1 cellular context compared by ENCODE assay signal in the genomic region with DNA sequence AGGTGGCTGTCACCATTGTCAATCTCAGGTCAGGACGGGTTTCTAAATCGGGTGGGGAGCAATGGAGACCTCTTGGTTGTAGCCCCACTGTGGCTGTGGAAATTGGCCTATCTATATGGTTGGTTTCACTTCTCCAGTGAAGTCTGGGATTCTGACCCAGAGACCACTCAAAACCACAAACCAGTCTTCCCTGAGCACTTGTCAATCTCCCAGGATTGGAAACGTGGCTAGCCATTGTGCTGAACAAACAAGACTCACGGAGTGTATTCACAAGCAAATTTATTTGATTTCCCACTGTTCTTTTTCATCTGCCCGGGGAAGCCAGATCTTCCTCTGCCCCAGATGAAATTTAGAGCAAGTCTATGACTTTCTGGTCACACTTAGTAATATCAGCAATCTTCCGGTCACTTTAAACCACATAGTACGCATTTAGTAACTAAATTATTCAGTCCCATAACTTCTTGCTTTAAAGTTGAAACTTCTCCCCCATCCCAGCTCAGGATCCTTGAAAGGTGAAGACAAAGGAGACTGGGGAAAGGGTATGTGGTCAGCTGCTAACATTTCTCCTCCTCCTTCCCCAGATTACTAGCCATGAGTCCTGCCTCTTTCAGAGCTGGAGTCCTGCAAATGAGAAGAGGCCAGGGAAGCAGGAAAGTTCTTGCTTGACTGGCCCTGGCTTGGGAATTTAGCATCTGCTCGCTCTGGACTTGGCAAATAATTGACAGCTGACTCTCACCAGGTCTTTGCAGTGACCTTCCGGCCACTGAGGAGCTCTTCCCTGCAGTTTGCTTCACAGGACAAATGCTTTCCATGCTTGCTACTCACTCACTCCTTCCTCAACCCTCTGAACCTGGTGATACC.
TF ChIP-seq lines count a peak whose summit lies in the region.

No MANE protein-coding gene starts in this region.

TF ChIP-seq in WTC11, 78 proteins besides CTCF, POLR2A, EP300 and RAD21 (continued from another document):
- TF ChIP-seq, protein P1, sequence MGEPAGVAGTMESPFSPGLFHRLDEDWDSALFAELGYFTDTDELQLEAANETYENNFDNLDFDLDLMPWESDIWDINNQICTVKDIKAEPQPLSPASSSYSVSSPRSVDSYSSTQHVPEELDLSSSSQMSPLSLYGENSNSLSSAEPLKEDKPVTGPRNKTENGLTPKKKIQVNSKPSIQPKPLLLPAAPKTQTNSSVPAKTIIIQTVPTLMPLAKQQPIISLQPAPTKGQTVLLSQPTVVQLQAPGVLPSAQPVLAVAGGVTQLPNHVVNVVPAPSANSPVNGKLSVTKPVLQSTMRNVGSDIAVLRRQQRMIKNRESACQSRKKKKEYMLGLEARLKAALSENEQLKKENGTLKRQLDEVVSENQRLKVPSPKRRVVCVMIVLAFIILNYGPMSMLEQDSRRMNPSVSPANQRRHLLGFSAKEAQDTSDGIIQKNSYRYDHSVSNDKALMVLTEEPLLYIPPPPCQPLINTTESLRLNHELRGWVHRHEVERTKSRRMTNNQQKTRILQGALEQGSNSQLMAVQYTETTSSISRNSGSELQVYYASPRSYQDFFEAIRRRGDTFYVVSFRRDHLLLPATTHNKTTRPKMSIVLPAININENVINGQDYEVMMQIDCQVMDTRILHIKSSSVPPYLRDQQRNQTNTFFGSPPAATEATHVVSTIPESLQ (CRISPR knock-in tag; IDR thresholded peaks at IDR 0.05) = no peak
- TF ChIP-seq, protein P2, sequence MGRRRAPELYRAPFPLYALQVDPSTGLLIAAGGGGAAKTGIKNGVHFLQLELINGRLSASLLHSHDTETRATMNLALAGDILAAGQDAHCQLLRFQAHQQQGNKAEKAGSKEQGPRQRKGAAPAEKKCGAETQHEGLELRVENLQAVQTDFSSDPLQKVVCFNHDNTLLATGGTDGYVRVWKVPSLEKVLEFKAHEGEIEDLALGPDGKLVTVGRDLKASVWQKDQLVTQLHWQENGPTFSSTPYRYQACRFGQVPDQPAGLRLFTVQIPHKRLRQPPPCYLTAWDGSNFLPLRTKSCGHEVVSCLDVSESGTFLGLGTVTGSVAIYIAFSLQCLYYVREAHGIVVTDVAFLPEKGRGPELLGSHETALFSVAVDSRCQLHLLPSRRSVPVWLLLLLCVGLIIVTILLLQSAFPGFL (CRISPR knock-in tag; IDR thresholded peaks at IDR 0.05; ENCODE audit: borderline replicate concordance) = no peak
- TF ChIP-seq, protein P3, sequence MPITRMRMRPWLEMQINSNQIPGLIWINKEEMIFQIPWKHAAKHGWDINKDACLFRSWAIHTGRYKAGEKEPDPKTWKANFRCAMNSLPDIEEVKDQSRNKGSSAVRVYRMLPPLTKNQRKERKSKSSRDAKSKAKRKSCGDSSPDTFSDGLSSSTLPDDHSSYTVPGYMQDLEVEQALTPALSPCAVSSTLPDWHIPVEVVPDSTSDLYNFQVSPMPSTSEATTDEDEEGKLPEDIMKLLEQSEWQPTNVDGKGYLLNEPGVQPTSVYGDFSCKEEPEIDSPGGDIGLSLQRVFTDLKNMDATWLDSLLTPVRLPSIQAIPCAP (CRISPR knock-in tag; IDR thresholded peaks at IDR 0.05) = no peak
- TF ChIP-seq, protein P4, sequence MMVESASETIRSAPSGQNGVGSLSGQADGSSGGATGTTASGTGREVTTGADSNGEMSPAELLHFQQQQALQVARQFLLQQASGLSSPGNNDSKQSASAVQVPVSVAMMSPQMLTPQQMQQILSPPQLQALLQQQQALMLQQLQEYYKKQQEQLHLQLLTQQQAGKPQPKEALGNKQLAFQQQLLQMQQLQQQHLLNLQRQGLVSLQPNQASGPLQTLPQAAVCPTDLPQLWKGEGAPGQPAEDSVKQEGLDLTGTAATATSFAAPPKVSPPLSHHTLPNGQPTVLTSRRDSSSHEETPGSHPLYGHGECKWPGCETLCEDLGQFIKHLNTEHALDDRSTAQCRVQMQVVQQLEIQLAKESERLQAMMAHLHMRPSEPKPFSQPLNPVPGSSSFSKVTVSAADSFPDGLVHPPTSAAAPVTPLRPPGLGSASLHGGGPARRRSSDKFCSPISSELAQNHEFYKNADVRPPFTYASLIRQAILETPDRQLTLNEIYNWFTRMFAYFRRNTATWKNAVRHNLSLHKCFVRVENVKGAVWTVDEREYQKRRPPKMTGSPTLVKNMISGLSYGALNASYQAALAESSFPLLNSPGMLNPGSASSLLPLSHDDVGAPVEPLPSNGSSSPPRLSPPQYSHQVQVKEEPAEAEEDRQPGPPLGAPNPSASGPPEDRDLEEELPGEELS (CRISPR knock-in tag; IDR thresholded peaks at IDR 0.05) = no peak
- TF ChIP-seq KAT7 (CRISPR knock-in tag; IDR thresholded peaks at IDR 0.05; ENCODE audit: borderline replicate concordance) (no peak), CREB1 (CRISPR knock-in tag; IDR thresholded peaks at IDR 0.05) (no peak)
- TF ChIP-seq, protein P5, sequence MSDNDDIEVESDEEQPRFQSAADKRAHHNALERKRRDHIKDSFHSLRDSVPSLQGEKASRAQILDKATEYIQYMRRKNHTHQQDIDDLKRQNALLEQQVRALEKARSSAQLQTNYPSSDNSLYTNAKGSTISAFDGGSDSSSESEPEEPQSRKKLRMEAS (CRISPR knock-in tag; IDR thresholded peaks at IDR 0.05) = no peak
- TF ChIP-seq, protein P6, sequence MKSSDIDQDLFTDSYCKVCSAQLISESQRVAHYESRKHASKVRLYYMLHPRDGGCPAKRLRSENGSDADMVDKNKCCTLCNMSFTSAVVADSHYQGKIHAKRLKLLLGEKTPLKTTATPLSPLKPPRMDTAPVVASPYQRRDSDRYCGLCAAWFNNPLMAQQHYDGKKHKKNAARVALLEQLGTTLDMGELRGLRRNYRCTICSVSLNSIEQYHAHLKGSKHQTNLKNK (CRISPR knock-in tag; IDR thresholded peaks at IDR 0.05) = no peak
